In the genomic region with DNA sequence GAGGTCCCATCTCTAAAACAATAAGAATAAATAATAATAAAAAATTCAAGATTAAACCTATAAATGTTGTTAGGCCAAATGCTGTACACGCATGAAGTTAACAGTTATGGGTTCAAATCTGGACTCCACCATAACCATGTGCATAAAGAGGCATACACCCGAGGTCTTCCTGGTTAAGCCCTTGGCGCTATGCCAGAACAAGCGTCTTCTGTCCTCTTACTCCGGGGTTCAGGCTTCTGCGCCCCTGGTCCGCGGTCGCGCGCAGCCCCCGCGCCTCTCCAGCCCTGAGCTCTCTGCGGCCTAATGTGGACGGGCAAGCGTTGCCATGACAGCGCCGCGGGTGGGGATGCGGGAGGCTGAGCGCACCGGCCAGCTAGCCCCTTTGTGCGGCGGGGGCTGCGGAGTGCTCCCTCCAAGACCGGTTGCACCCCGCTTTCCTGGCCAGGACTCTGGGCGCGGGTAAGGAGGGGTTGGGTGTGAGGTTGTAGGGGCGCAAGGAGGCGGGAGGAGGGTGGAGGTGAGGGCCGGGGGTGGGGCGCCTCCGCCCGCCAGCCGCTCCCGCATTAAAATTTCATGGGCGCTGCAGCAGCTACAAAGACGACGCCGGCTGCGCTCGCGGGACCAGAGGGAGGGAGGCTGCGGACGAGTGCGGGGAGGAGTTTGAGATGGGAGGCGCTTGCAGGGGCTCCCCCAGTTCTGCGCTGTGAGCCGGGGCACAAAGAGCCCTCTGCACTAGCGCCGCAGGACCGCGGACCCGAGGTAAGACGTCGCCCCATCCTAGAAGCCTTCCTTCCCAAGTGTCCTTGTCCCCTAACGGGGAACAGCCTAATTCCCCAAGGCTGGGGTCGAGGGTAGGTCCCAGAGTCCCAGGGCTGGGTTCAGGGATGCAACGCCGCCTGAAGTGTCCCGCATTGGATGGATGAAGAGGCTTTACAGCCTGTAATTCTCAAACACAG, we compare ENCODE assay signal across 8 cellular contexts. TPM values are rescaled to one million over a fixed set of nuclear protein-coding genes. Genes with fewer than 3 reads are reported as not detected.
DNase-seq lines count a peak whose midpoint lies in the region; FAIRE-seq and TF ChIP-seq lines count a peak whose summit lies in the region.

A gene (plus strand): TSS at position 693 of the 956 bp plus-strand sequence.

- peak within 1 kb of the TSS; percentile 22 for H2BK12ac ChIP-seq in H1 (ENCODE audit: low read depth, low read length)

- POLR2A ChIA-PET in activated CD4-positive, alpha-beta memory T cell treated with anti-CD3 and anti-CD28 coated beads for 36 hours (lab: Charles Lee), result interaction anchor here (0.6 kb wide), 1 partner anchor 26 kb away, joined by 5 read pairs; no protein-coding TSS in a partner anchor
- POLR2A ChIA-PET in H1 (lab: Charles Lee; ENCODE audit: partially characterized antibody), result interaction anchor here (0.7 to 7.9 kb wide), 9 partner anchors 8 to 1816 kb away, joined by 3 to 43 read pairs (median 4); no protein-coding TSS in a partner anchor

- peak within 1 kb of the TSS; percentile 49; the same call in 1 of the 2 replicates for H2BK5ac ChIP-seq in H1 (ENCODE audit: low read depth, low read length)

- H3K56ac ChIP-seq in H1 (replicated peaks; ENCODE audit: insufficient read length, low read depth, low read length), result no peak within 1 kb of the TSS

- no peak within 1 kb of the TSS for H3K23ac ChIP-seq in H1 (ENCODE audit: insufficient read length)

- H2BK20ac ChIP-seq in H1 (ENCODE audit: low read length), result peak within 1 kb of the TSS; percentile 74; the same call in 1 of the 2 replicates

- H3K4me3 ChIP-seq in Karpas-422 (ENCODE audit: low read length) (peak within 1 kb of the TSS; percentile 64), H1 (ENCODE audit: extremely low read depth in 1 of 4, insufficient read depth in 2 of 4, low read depth in 3 of 4, low read length in 4 of 4) (peak within 1 kb of the TSS; percentile 71 to 96 (median 82))

- peak; percentile 45 for DNase-seq in Karpas-422
- peak; percentile 87 for DNase-seq in activated CD4-positive, alpha-beta memory T cell treated with anti-CD3 and anti-CD28 coated beads for 36 hours
- peak in 1 of 2 experiments; percentile 87 for DNase-seq in H1 (ENCODE audit: low read depth in 1 of 2, low spot score in 2 of 2)
- DNase-seq in nephron progenitor cell, result peak; percentile 73
- DNase-seq in type B pancreatic cell (ENCODE audit: extremely low spot score, unreplicated experiment), result no peak
- DNase-seq in NCI-H2107 treated with DMSO at 0.1 percent for 48 hours (lab: John Stamatoyannopoulos, UW; ENCODE audit: unreplicated experiment), result no peak
- no peak for DNase-seq in NCI-H1694 (lab: John Stamatoyannopoulos, UW)

- H4K8ac ChIP-seq in H1 (ENCODE audit: extremely low read depth, insufficient read depth, low read length), result peak within 1 kb of the TSS; percentile 75

- H3K4me3 Mint-ChIP-seq in activated CD4-positive, alpha-beta memory T cell treated with anti-CD3 and anti-CD28 coated beads for 36 hours, result peak within 1 kb of the TSS; percentile 95
- H3K4me3 Mint-ChIP-seq in nephron progenitor cell, result peak within 1 kb of the TSS; percentile 78
- peak within 1 kb of the TSS; percentile 82 for H3K4me3 Mint-ChIP-seq in type B pancreatic cell

- H3K23me2 ChIP-seq in H1 (ENCODE audit: low read depth, low read length), result peaks cover 15% of the 10 kb centered on the region

- peak within 1 kb of the TSS; percentile 89 for H3K18ac ChIP-seq in H1 (ENCODE audit: extremely low read depth, low read length)

- no peak within 1 kb of the TSS for H3K4ac ChIP-seq in H1 (replicated peaks; ENCODE audit: insufficient read length, low read depth, low read length)

- H3K9me2 ChIP-seq in Karpas-422 (replicated peaks; ENCODE audit: insufficient read depth, low read length), result no peaks in the 10 kb centered on the region

- H3K79me1 ChIP-seq in H1 (ENCODE audit: low read depth, low read length), result 0 out of 2 replicates have a peak, but pooled peaks cover 3% of the 10 kb centered on the region

- H2BK15ac ChIP-seq in H1 (ENCODE audit: low read length), result no peak within 1 kb of the TSS; the same call in 1 of the 2 replicates

- no peaks in the 10 kb centered on the region for H3K27me3 Mint-ChIP-seq in activated CD4-positive, alpha-beta memory T cell treated with anti-CD3 and anti-CD28 coated beads for 36 hours
- H3K27me3 Mint-ChIP-seq in nephron progenitor cell (ENCODE audit: low read depth, poor library complexity), result peaks cover 72% of the 10 kb centered on the region
- H3K27me3 Mint-ChIP-seq in type B pancreatic cell, result peaks cover 83% of the 10 kb centered on the region

- CTCF ChIA-PET in activated CD4-positive, alpha-beta memory T cell treated with anti-CD3 and anti-CD28 coated beads for 36 hours (lab: Charles Lee), result interaction anchor here (0.6 to 1.3 kb wide), 5 partner anchors 15 to 180 kb away, joined by 3 to 4 read pairs (median 3); no protein-coding TSS in a partner anchor
- CTCF ChIA-PET in H1 (lab: Charles Lee; ENCODE audit: partially characterized antibody), result interaction anchor here (0.8 to 1.3 kb wide), 5 partner anchors 9 to 154 kb away, joined by 3 to 5 read pairs (median 4); no protein-coding TSS in a partner anchor

- 4% methylated on average over 44 of the region's 62 CpGs; no CpG with 5 or more reads in 1 of the 2 experiments for WGBS in H1 (ENCODE audit: extremely low coverage in 1 of 2, insufficient coverage in 1 of 2, insufficient read length in 1 of 2, insufficient replicate concordance in 2 of 2, low coverage in 1 of 2, low lambda C conversion rate in 2 of 2, missing lambda C conversion rate in 1 of 2), 2 experiments

- H3K9me3 ChIP-seq in ES-I3 (ENCODE audit: control insufficient read depth, insufficient read depth, low read length) (no peaks in the 10 kb centered on the region), Karpas-422 (ENCODE audit: low read length) (no peaks in the 10 kb centered on the region), H1 (ENCODE audit: insufficient read depth in 2 of 2, low read depth in 1 of 2, low read length in 1 of 2) (no peaks in the 10 kb centered on the region)

- TF ChIP-seq RAD21 in H1 (IDR thresholded peaks at IDR 0.05 in 1 of 2, conservative IDR thresholded peaks at IDR 0.05 in 1 of 2; ENCODE audit: low read depth in 2 of 2, low read length in 2 of 2), result no peak; a peak in 1 of 4 replicates

- peak within 1 kb of the TSS; percentile 88 for H3K27ac Mint-ChIP-seq in activated CD4-positive, alpha-beta memory T cell treated with anti-CD3 and anti-CD28 coated beads for 36 hours
- no peak within 1 kb of the TSS for H3K27ac Mint-ChIP-seq in nephron progenitor cell
- no peak within 1 kb of the TSS for H3K27ac Mint-ChIP-seq in type B pancreatic cell

- H3K4me1 Mint-ChIP-seq in activated CD4-positive, alpha-beta memory T cell treated with anti-CD3 and anti-CD28 coated beads for 36 hours (ENCODE audit: low read depth), result peaks cover 25% of the 10 kb centered on the region
- H3K4me1 Mint-ChIP-seq in nephron progenitor cell (peaks cover 22% of the 10 kb centered on the region), type B pancreatic cell (ENCODE audit: unreplicated experiment) (peaks cover 15% of the 10 kb centered on the region)

- no peak within 1 kb of the TSS for H3K14ac ChIP-seq in H1 (ENCODE audit: insufficient read length)

- TF ChIP-seq CTCF in H1 (IDR thresholded peaks at IDR 0.05; ENCODE audit: control extremely low read depth in 1 of 3, insufficient read depth in 1 of 3, low read depth in 1 of 3, low read length in 3 of 3), result no peak
- no peak for TF ChIP-seq CTCF in nephron progenitor cell (IDR thresholded peaks at IDR 0.05)
- no peak for TF ChIP-seq CTCF in type B pancreatic cell (conservative IDR thresholded peaks at IDR 0.05)

- H3K9ac ChIP-seq in ES-I3 (ENCODE audit: low read depth, low read length), result peak within 1 kb of the TSS; percentile 48
- peak within 1 kb of the TSS; percentile 65 for H3K9ac ChIP-seq in Karpas-422 (ENCODE audit: low read length)
- peak within 1 kb of the TSS; percentile 44 to 77 (median 71) for H3K9ac ChIP-seq in H1 (replicated peaks in 1 of 4; ENCODE audit: extremely low read depth in 1 of 4, low read depth in 3 of 4, low read length in 3 of 4)

- TF ChIP-seq EP300 in H1 (IDR thresholded peaks at IDR 0.05; ENCODE audit: borderline replicate concordance in 1 of 2, low read depth in 2 of 2, low read length in 2 of 2), result no peak

- TF ChIP-seq POLR2A in H1 (IDR thresholded peaks at IDR 0.05; ENCODE audit: control extremely low read depth in 1 of 2, low read depth in 2 of 2, low read length in 2 of 2), result peak in 1 of 2 experiments; percentile 51; a peak in 1 of 3 replicates

- H4K91ac ChIP-seq in H1 (replicated peaks; ENCODE audit: insufficient read length, low read length), result peak within 1 kb of the TSS; percentile 20

- H2BK120ac ChIP-seq in H1 (replicated peaks; ENCODE audit: low read depth, low read length), result no peak within 1 kb of the TSS

- H3K36me3 Mint-ChIP-seq in activated CD4-positive, alpha-beta memory T cell treated with anti-CD3 and anti-CD28 coated beads for 36 hours, result peaks cover 1% of the 10 kb centered on the region
- H3K36me3 Mint-ChIP-seq in nephron progenitor cell (ENCODE audit: low read depth) (no peaks in the 10 kb centered on the region), type B pancreatic cell (no peaks in the 10 kb centered on the region)

- H2AFZ ChIP-seq in Karpas-422 (ENCODE audit: low read length), result peak within 1 kb of the TSS; percentile 85; the same call in 1 of the 2 replicates
- H2AFZ ChIP-seq in H1 (ENCODE audit: low read length), result no peak within 1 kb of the TSS

- no peaks in the 10 kb centered on the region for H3K9me3 Mint-ChIP-seq in activated CD4-positive, alpha-beta memory T cell treated with anti-CD3 and anti-CD28 coated beads for 36 hours
- H3K9me3 Mint-ChIP-seq in nephron progenitor cell, result no peaks in the 10 kb centered on the region
- H3K9me3 Mint-ChIP-seq in type B pancreatic cell, result no peaks in the 10 kb centered on the region

- no peaks in the 10 kb centered on the region for H3K36me3 ChIP-seq in ES-I3 (ENCODE audit: insufficient read depth, low read length)
- no peaks in the 10 kb centered on the region for H3K36me3 ChIP-seq in Karpas-422 (ENCODE audit: insufficient read depth, low read length)
- H3K36me3 ChIP-seq in H1 (ENCODE audit: control insufficient read depth in 2 of 4, insufficient read depth in 4 of 4, low read length in 3 of 4), result no peaks in the 10 kb centered on the region; a peak in 1 of 8 replicates

- H4K20me1 ChIP-seq in Karpas-422 (ENCODE audit: insufficient read depth, low read depth, low read length) (no peaks in the 10 kb centered on the region), H1 (replicated peaks in 1 of 2; ENCODE audit: control insufficient read depth in 1 of 2, insufficient read depth in 2 of 2, low read length in 2 of 2) (no peaks in the 10 kb centered on the region)

- no peak for FAIRE-seq in H1 (lab: Jason Lieb, UNC)

- H3K27ac ChIP-seq in Karpas-422 (ENCODE audit: low read length) (no peak within 1 kb of the TSS), H1 (ENCODE audit: low read depth, low read length) (0 out of 2 replicates have a peak within 1 kb of the TSS, but pooled peaks have one; percentile 2)

- H3K4me1 ChIP-seq in ES-I3 (ENCODE audit: insufficient read depth, low read length) (peaks cover 17% of the 10 kb centered on the region), Karpas-422 (ENCODE audit: low read length) (peaks cover 23% of the 10 kb centered on the region), H1 (replicated peaks in 1 of 4; ENCODE audit: control insufficient read depth in 3 of 4, insufficient read depth in 4 of 4, low read length in 3 of 4) (peaks cover 10 to 21% (median 13%) of the 10 kb centered on the region in 4 experiments)

- H4K5ac ChIP-seq in H1 (ENCODE audit: insufficient read length, low read depth, low read length), result peak within 1 kb of the TSS; percentile 8

- H3K27me3 ChIP-seq in Karpas-422 (ENCODE audit: low read length), result no peaks in the 10 kb centered on the region
- H3K27me3 ChIP-seq in H1 (replicated peaks in 1 of 4; ENCODE audit: control insufficient read depth in 3 of 4, extremely low read depth in 1 of 4, insufficient read depth in 3 of 4, low read length in 3 of 4), result no peaks in the 10 kb centered on the region; a peak in 1 of 7 replicates

- H3K79me2 ChIP-seq in Karpas-422 (ENCODE audit: low read length) (no peaks in the 10 kb centered on the region), H1 (ENCODE audit: control insufficient read depth in 1 of 2, insufficient read depth in 2 of 2, low read length in 2 of 2) (peaks cover 0 to 24% of the 10 kb centered on the region in 2 experiments; a peak in 2 of 4 replicates)

- H3K4me2 ChIP-seq in Karpas-422 (ENCODE audit: low read depth, low read length, poor library complexity, severe bottlenecking) (peak within 1 kb of the TSS; percentile 83), H1 (ENCODE audit: insufficient read depth in 1 of 2, low read depth in 2 of 2, low read length in 2 of 2) (peak within 1 kb of the TSS; percentile 71 to 82)

- intact Hi-C loops in activated CD4-positive, alpha-beta memory T cell treated with anti-CD3 and anti-CD28 coated beads for 36 hours (cut with micrococcal nuclease), result loop anchor here (1.0 kb wide), 1 partner anchor 8 kb away; no protein-coding TSS in a partner anchor

- no peak within 1 kb of the TSS for H2AK5ac ChIP-seq in H1 (ENCODE audit: low read depth, low read length)

RNA-seq across cellular contexts. Expression of the gene that starts here (rescaled TPM):
- 1.5 and 2.6 TPM in 2 replicates for total RNA-seq in Karpas-422 (2014; rRNA removed; shearing (Covaris generic); ENCODE audit: low replicate concordance)
- total RNA-seq in activated CD4-positive, alpha-beta memory T cell treated with anti-CD3 and anti-CD28 coated beads for 36 hours, result 10 to 100 TPM; 52.3 to 58.7 TPM
- total RNA-seq in H1 (2021; fragmentation: NEBNext Ultra II Directional; extraction: Animal tissue kit (Norgen Biotek cat#: 25700)), result 33.8 and 36.0 TPM in 2 replicates
- 27.6 and 38.3 TPM in 2 replicates for polyA plus RNA-seq in H1 (2011; rRNA removed)
- 55.4 TPM for polyA plus RNA-seq in H1 (2011; cell fraction: cytosol; rRNA removed)
- 134 TPM for polyA plus RNA-seq in H1 (2011; cell fraction: nucleus; rRNA removed)
- polyA plus RNA-seq in H1 (2012, experiment 1 of 2), result 55.6 to 81.0 TPM (median 63.3 TPM) in 4 replicates
- 4.6 TPM for polyA plus RNA-seq in H1 (2012, experiment 2 of 2)
- polyA plus RNA-seq in H1 (2013, experiment 1 of 2), result 44.4 TPM
- 37.1 TPM for polyA plus RNA-seq in H1 (2013, experiment 2 of 2)
- polyA minus RNA-seq in H1 (2011; rRNA and poly(A)+ RNA removed), result 75.5 and 135 TPM in 2 replicates
- polyA minus RNA-seq in H1 (2011; cell fraction: cytosol; rRNA and poly(A)+ RNA removed), result 20.6 TPM
- 72.4 TPM for polyA minus RNA-seq in H1 (2011; cell fraction: nucleus; rRNA and poly(A)+ RNA removed)
- 5.9 and 12.2 TPM in 2 replicates for total RNA-seq in type B pancreatic cell (ENCODE audit: low replicate concordance)

Comparison
In these comparisons a context has a peak if more than half of its experiments do, and no peak if none do; other contexts are left out.
1. DNase-seq: peak in Karpas-422 (single experiment), activated CD4-positive, alpha-beta memory T cell treated with anti-CD3 and anti-CD28 coated beads for 36 hours (single experiment) and nephron progenitor cell (single experiment); none in type B pancreatic cell (single experiment), NCI-H2107 treated with DMSO at 0.1 percent for 48 hours (single experiment) and NCI-H1694 (single experiment).
2. Peak in every context shown above with its lines, with median percentiles within 50 percentile points of each other: H3K9ac ChIP-seq and H3K4me3 Mint-ChIP-seq.